Comparison of ENCODE assay signal across 20 cellular contexts in the genomic region with DNA sequence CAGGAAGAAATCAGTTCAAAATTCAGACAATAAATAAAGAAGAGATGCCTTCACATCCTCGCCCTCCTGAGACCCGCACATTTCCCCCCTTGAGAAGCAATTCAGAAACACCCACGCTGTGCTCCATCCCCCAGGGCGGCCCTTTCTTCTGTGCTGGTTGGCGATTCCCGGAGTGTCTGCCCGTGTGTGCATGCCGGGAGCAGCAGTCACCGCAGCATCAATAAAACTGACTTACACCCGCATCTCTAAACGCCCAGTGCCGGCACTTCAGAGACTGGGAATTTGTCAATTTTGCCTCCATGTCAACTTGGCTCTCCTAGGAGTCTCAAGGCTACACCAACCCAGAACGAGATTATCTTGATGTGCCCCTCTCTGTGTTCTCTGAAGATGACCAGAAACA.
DNase-seq lines count a peak whose midpoint lies in the region; ATAC-seq and TF ChIP-seq lines count a peak whose summit lies in the region.
"Had no signal": no experiment of that assay in that cellular context is flagged by ENCODE, and none has a peak within 500 bp of the region (broad histone marks: within the 10 kb centered on the region; RNA-seq: fewer than 3 reads in every experiment).

No MANE protein-coding gene starts in this region.

- H3F3A ChIP-seq in GM23338 (replicated peaks; ENCODE audit: low read depth), result 0 out of 2 replicates have a peak, but pooled peaks cover 3% of the 10 kb centered on the region

- H2AFZ ChIP-seq in GM23338, result no peak overlapping the region
- H2AFZ ChIP-seq: parathyroid adenoma had no signal

- H3K4me1 Mint-ChIP-seq in CD8-positive, alpha-beta memory T cell, result peaks cover 28 to 58% (median 38%) of the 10 kb centered on the region in 3 donors
- peaks cover 27% of the 10 kb centered on the region for H3K4me1 Mint-ChIP-seq in GM23338
- peaks cover 12% of the 10 kb centered on the region for H3K4me1 Mint-ChIP-seq in central memory CD8-positive, alpha-beta T cell
- H3K4me1 Mint-ChIP-seq in naive thymus-derived CD4-positive, alpha-beta T cell, result peaks cover 10 to 34% (median 28%) of the 10 kb centered on the region in 7 donors
- H3K4me1 Mint-ChIP-seq in osteocyte (ENCODE audit: unreplicated experiment), result peaks cover 3% of the 10 kb centered on the region

- intact Hi-C loops in naive thymus-derived CD4-positive, alpha-beta T cell (cut with micrococcal nuclease), result no loop called here
- intact Hi-C loops in right cardiac atrium (cut with DNase I), result no loop called here

- no peak overlapping the region for H3K4me3 ChIP-seq in CD8-positive, alpha-beta memory T cell (ENCODE audit: low read length)
- H3K4me3 ChIP-seq in GM23338 (no peak overlapping the region), right cardiac atrium (ENCODE audit: low read length) (no peak overlapping the region)
- H3K4me3 ChIP-seq in naive thymus-derived CD4-positive, alpha-beta T cell (ENCODE audit: low read length), result no peak overlapping the region
- H3K4me3 ChIP-seq: heart right ventricle, K562 had no signal

- no peaks in the 10 kb centered on the region for H3K9me3 ChIP-seq in CD8-positive, alpha-beta memory T cell (ENCODE audit: low read length)
- no peaks in the 10 kb centered on the region for H3K9me3 ChIP-seq in naive thymus-derived CD4-positive, alpha-beta T cell (ENCODE audit: control insufficient read depth in 2 of 3, low read length in 3 of 3)
- H3K9me3 ChIP-seq in right cardiac atrium (ENCODE audit: control insufficient read depth, low read length), result no peaks in the 10 kb centered on the region
- H3K9me3 ChIP-seq: heart right ventricle had no signal

- peaks cover 7% of the 10 kb centered on the region for H3K4me1 ChIP-seq in CD8-positive, alpha-beta memory T cell (ENCODE audit: insufficient read depth, low read length)
- H3K4me1 ChIP-seq in GM23338 (ENCODE audit: insufficient read depth), result peaks cover 24% of the 10 kb centered on the region
- H3K4me1 ChIP-seq in naive thymus-derived CD4-positive, alpha-beta T cell (ENCODE audit: control insufficient read depth in 2 of 2, insufficient read depth in 2 of 2, low read length in 2 of 2), result peaks cover 4 to 5% of the 10 kb centered on the region in 2 donors
- H3K4me1 ChIP-seq in right cardiac atrium (ENCODE audit: control insufficient read depth, insufficient read depth, low read length), result peaks cover 7% of the 10 kb centered on the region

- H3K27me3 ChIP-seq in CD8-positive, alpha-beta memory T cell (ENCODE audit: insufficient read depth, low read length, poor library complexity, severe bottlenecking), result no peaks in the 10 kb centered on the region
- no peaks in the 10 kb centered on the region for H3K27me3 ChIP-seq in GM23338 (ENCODE audit: insufficient read depth)
- no peaks in the 10 kb centered on the region for H3K27me3 ChIP-seq in naive thymus-derived CD4-positive, alpha-beta T cell (ENCODE audit: control insufficient read depth in 2 of 2, insufficient read depth in 2 of 2, low read length in 2 of 2)
- H3K27me3 ChIP-seq in right cardiac atrium (ENCODE audit: control insufficient read depth, insufficient read depth), result no peaks in the 10 kb centered on the region
- H3K27me3 ChIP-seq: heart right ventricle had no signal

- H3K27ac Mint-ChIP-seq in CD8-positive, alpha-beta memory T cell, result peak overlapping the region in 6 of 8 donors; percentile 24 to 87 (median 66)
- H3K27ac Mint-ChIP-seq in GM23338 (peak overlapping the region; percentile 29; the same call in 1 of the 2 replicates), osteocyte (ENCODE audit: unreplicated experiment) (no peak overlapping the region)
- peak overlapping the region; percentile 69 for H3K27ac Mint-ChIP-seq in central memory CD8-positive, alpha-beta T cell (ENCODE audit: low read depth)
- peak overlapping the region in 6 of 9 donors; percentile 13 to 78 (median 55) for H3K27ac Mint-ChIP-seq in naive thymus-derived CD4-positive, alpha-beta T cell

- peak; percentile 61 for ATAC-seq in GM23338
- ATAC-seq in central memory CD8-positive, alpha-beta T cell (replicated peaks; ENCODE audit: extremely low read depth, poor library complexity, severe bottlenecking), result no peak
- ATAC-seq in naive thymus-derived CD4-positive, alpha-beta T cell, result no peak
- ATAC-seq in right cardiac atrium, result no peak
- ATAC-seq: heart right ventricle; K562; stimulated activated naive CD8-positive, alpha-beta T cell treated with anti-CD3 and anti-CD28 coated beads, Interleukin-15, amount 100 ng/mL, for 72 hours had no signal

- peaks cover 67% of the 10 kb centered on the region for H3K36me3 ChIP-seq in CD8-positive, alpha-beta memory T cell (ENCODE audit: insufficient read depth, low read length)
- H3K36me3 ChIP-seq in GM23338 (ENCODE audit: insufficient read depth), result no peaks in the 10 kb centered on the region
- H3K36me3 ChIP-seq in naive thymus-derived CD4-positive, alpha-beta T cell (ENCODE audit: control insufficient read depth in 2 of 3, insufficient read depth in 3 of 3, low read length in 3 of 3), result peaks cover 15 to 66% (median 56%) of the 10 kb centered on the region in 3 experiments

- WGBS in right cardiac atrium, result 89% methylated on average over 13 of the region's 13 CpGs

- H3K9me2 ChIP-seq in GM23338 (ENCODE audit: insufficient read depth), result no peaks in the 10 kb centered on the region

- CTCF ChIA-PET in CD8-positive, alpha-beta memory T cell (lab: Charles Lee), result no interaction called here
- CTCF ChIA-PET in naive thymus-derived CD4-positive, alpha-beta T cell (lab: Charles Lee), result interaction anchor here (1.3 kb wide), 1 partner anchor 23 kb away, joined by 3 read pairs; no protein-coding TSS in a partner anchor

- H3K36me3 Mint-ChIP-seq in CD8-positive, alpha-beta memory T cell, result peaks cover 8 to 95% (median 39%) of the 10 kb centered on the region in 3 donors
- H3K36me3 Mint-ChIP-seq in GM23338 (ENCODE audit: low read depth) (peaks cover 23% of the 10 kb centered on the region), osteocyte (ENCODE audit: unreplicated experiment) (peaks cover 39% of the 10 kb centered on the region)
- H3K36me3 Mint-ChIP-seq in central memory CD8-positive, alpha-beta T cell (ENCODE audit: insufficient read depth), result peaks cover 87% of the 10 kb centered on the region
- peaks cover 4 to 53% (median 29%) of the 10 kb centered on the region in 5 donors for H3K36me3 Mint-ChIP-seq in naive thymus-derived CD4-positive, alpha-beta T cell

- no peaks in the 10 kb centered on the region for H4K20me1 ChIP-seq in GM23338 (replicated peaks; ENCODE audit: insufficient read depth)

- H3K4me2 ChIP-seq in GM23338, result 0 out of 2 replicates have a peak overlapping the region, but pooled peaks have one; percentile 19

- DNase-seq in CD8-positive, alpha-beta memory T cell, result no peak
- DNase-seq in GM23338 (ENCODE audit: low spot score) (no peak), osteocyte (ENCODE audit: extremely low spot score, unreplicated experiment) (no peak), right cardiac atrium (no peak), GM20000 (ENCODE audit: low spot score) (no peak), LoVo (ENCODE audit: low spot score) (no peak)
- DNase-seq in central memory CD8-positive, alpha-beta T cell (ENCODE audit: low spot score in 2 of 2), result no peak
- DNase-seq in naive thymus-derived CD4-positive, alpha-beta T cell, result no peak
- DNase-seq: AML-193; amniotic stem cell; COR-L47; heart right ventricle; MV-4-11; NCI-H1930; NCI-H510A; stimulated activated CD4-positive, alpha-beta T cell treated with anti-CD3 and anti-CD28 coated beads, Interleukin-2, amount 100 ng/mL, for 24 hours; stimulated activated naive CD8-positive, alpha-beta T cell treated with anti-CD3 and anti-CD28 coated beads, Interleukin-15, amount 100 ng/mL, for 72 hours; SW 1271 had no signal

- POLR2A ChIA-PET in CD8-positive, alpha-beta memory T cell (lab: Charles Lee), result no interaction called here
- POLR2A ChIA-PET in naive thymus-derived CD4-positive, alpha-beta T cell (lab: Charles Lee), result interaction anchor here (2.1 kb wide), 1 partner anchor 9 kb away, joined by 6 read pairs; no protein-coding TSS in a partner anchor

- peaks cover 0 to 2% (median 0%) of the 10 kb centered on the region in 5 donors for H3K9me3 Mint-ChIP-seq in CD8-positive, alpha-beta memory T cell
- H3K9me3 Mint-ChIP-seq in GM23338 (no peaks in the 10 kb centered on the region), osteocyte (ENCODE audit: unreplicated experiment) (no peaks in the 10 kb centered on the region)
- no peaks in the 10 kb centered on the region for H3K9me3 Mint-ChIP-seq in central memory CD8-positive, alpha-beta T cell
- H3K9me3 Mint-ChIP-seq in naive thymus-derived CD4-positive, alpha-beta T cell, result peaks cover 0 to 6% (median 0%) of the 10 kb centered on the region in 11 donors
- H3K9me3 Mint-ChIP-seq: stimulated activated naive CD8-positive, alpha-beta T cell treated with anti-CD3 and anti-CD28 coated beads, Interleukin-15, amount 100 ng/mL, for 72 hours had no signal

- H3K4me3 Mint-ChIP-seq in CD8-positive, alpha-beta memory T cell, result no peak overlapping the region
- no peak overlapping the region for H3K4me3 Mint-ChIP-seq in GM23338
- no peak overlapping the region for H3K4me3 Mint-ChIP-seq in central memory CD8-positive, alpha-beta T cell
- no peak overlapping the region for H3K4me3 Mint-ChIP-seq in naive thymus-derived CD4-positive, alpha-beta T cell
- no peak overlapping the region for H3K4me3 Mint-ChIP-seq in osteocyte (ENCODE audit: unreplicated experiment)
- H3K4me3 Mint-ChIP-seq: stimulated activated naive CD8-positive, alpha-beta T cell treated with anti-CD3 and anti-CD28 coated beads, Interleukin-15, amount 100 ng/mL, for 72 hours had no signal

- no peaks in the 10 kb centered on the region for H3K79me2 ChIP-seq in GM23338 (replicated peaks; ENCODE audit: insufficient read depth)
- H3K79me2 ChIP-seq: parathyroid adenoma had no signal

- no peak for TF ChIP-seq CTCF in GM23338 (conservative IDR thresholded peaks at IDR 0.05; ENCODE audit: low read depth in 2 of 2)
- TF ChIP-seq CTCF in osteocyte (IDR thresholded peaks at IDR 0.05), result no peak
- no peak for TF ChIP-seq CTCF in GM20000 (IDR thresholded peaks at IDR 0.05; ENCODE audit: extremely low read depth, missing control alignments)

- H3K27ac ChIP-seq in CD8-positive, alpha-beta memory T cell (ENCODE audit: low read depth, low read length), result no peak overlapping the region
- H3K27ac ChIP-seq in GM23338 (ENCODE audit: low read depth), result no peak overlapping the region
- no peak overlapping the region for H3K27ac ChIP-seq in naive thymus-derived CD4-positive, alpha-beta T cell (ENCODE audit: low read depth, low read length)
- H3K27ac ChIP-seq in right cardiac atrium (ENCODE audit: low read length), result no peak overlapping the region
- H3K27ac ChIP-seq: heart right ventricle, parathyroid adenoma had no signal

- H3K27me3 Mint-ChIP-seq in CD8-positive, alpha-beta memory T cell, result no peaks in the 10 kb centered on the region
- peaks cover 4% of the 10 kb centered on the region for H3K27me3 Mint-ChIP-seq in GM23338 (ENCODE audit: insufficient read depth, low read depth, poor library complexity)
- no peaks in the 10 kb centered on the region for H3K27me3 Mint-ChIP-seq in central memory CD8-positive, alpha-beta T cell
- H3K27me3 Mint-ChIP-seq in naive thymus-derived CD4-positive, alpha-beta T cell, result no peaks in the 10 kb centered on the region
- H3K27me3 Mint-ChIP-seq in osteocyte (ENCODE audit: unreplicated experiment), result no peaks in the 10 kb centered on the region
- H3K27me3 Mint-ChIP-seq: stimulated activated naive CD8-positive, alpha-beta T cell treated with anti-CD3 and anti-CD28 coated beads, Interleukin-15, amount 100 ng/mL, for 72 hours had no signal

TF ChIP-seq in GM23338, 12 proteins besides CTCF, POLR2A, EP300 and RAD21 (continues in another document):
- TF ChIP-seq EZH2phosphoT487 (IDR thresholded peaks at IDR 0.05; ENCODE audit: unreplicated experiment), result no peak
